Comparison of ENCODE assay signal across 10 cellular contexts in the genomic region with DNA sequence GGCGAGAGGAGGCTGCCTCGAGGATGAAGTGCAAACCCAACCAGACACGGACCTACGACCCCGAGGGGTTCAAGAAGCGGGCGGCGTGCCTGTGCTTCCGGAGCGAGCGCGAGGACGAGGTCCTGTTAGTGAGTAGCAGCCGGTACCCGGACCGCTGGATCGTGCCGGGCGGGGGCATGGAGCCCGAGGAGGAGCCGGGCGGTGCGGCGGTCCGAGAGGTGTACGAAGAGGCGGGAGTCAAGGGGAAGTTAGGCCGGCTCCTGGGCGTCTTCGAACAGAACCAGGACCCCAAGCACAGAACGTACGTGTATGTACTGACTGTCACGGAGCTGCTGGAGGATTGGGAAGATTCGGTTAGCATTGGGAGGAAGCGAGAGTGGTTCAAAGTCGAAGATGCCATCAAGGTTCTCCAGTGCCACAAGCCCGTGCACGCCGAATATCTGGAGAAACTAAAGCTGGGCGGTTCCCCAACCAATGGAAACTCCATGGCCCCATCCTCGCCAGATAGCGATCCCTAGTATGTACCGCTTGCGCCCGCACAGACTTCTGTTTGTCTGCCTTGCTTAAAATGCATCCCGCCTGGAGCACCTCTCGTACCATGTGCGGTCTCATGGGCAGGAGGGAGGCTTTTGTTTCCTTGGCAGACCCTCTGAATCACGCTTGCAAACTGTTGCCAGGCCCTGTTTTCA. TPM values are rescaled to one million over a fixed set of nuclear protein-coding genes. Genes with fewer than 3 reads are reported as not detected.
DNase-seq lines count a peak whose midpoint lies in the region; ATAC-seq and TF ChIP-seq lines count a peak whose summit lies in the region.
"Not testable (repeated sequence)": the region's sequence is repeated elsewhere in the genome, so short reads cannot be mapped to it uniquely, and the experiment has no call there.
"Had no signal": no experiment of that assay in that cellular context is flagged by ENCODE, and none has a peak within 500 bp of the region (broad histone marks: within the 10 kb centered on the region; RNA-seq: fewer than 3 reads in every experiment).

No MANE protein-coding gene starts in this region.

- peak; percentile 3 for DNase-seq in D341Med (ENCODE audit: low spot score)
- DNase-seq in activated CD8-positive, alpha-beta T cell treated with anti-CD3 and anti-CD28 coated beads for 36 hours = peak; percentile 15
- DNase-seq in mammary epithelial cell; lung (ENCODE audit: low spot score); transverse colon: not testable (repeated sequence)
- peak in 1 of 2 donors; percentile 4 for DNase-seq in foreskin fibroblast
- peak; percentile 43 for DNase-seq in retina

- CTCF ChIA-PET in activated CD8-positive, alpha-beta T cell treated with anti-CD3 and anti-CD28 coated beads for 36 hours (lab: Charles Lee) = interaction anchor here (0.6 kb wide), 1 partner anchor 694 kb away, joined by 3 read pairs; no protein-coding TSS in a partner anchor
- CTCF ChIA-PET in mammary epithelial cell (lab: Charles Lee; ENCODE audit: low non-redundant PET) = not testable (repeated sequence)

- not testable (repeated sequence) for BruUV-seq in mammary epithelial cell (replicated peaks; lab: Mats Ljungman, UMichigan)

- in situ Hi-C loops in mammary epithelial cell (cut with MboI; ENCODE audit: low sequenced_read_pairs in 2 of 2); transverse colon (cut with MboI; ENCODE audit: low pct_ligation_motif_present in 1 of 4, low pct_unique_long_range_greater_than_20kb in 1 of 4, low sequenced_read_pairs in 3 of 4): not testable (repeated sequence)

- not testable (repeated sequence) for H3K4me1 ChIP-seq in KMS-11 (ENCODE audit: low read depth, poor library complexity, severe bottlenecking); mammary epithelial cell (ENCODE audit: insufficient read depth, low read length); lung (ENCODE audit: control insufficient read depth in 2 of 2, insufficient read depth in 2 of 2, low read length in 2 of 2); transverse colon

- not testable (repeated sequence) for H3K4me1 Mint-ChIP-seq in activated CD8-positive, alpha-beta T cell treated with anti-CD3 and anti-CD28 coated beads for 36 hours (ENCODE audit: low read depth)

- not testable (repeated sequence) for H3K79me2 ChIP-seq in KMS-11 (ENCODE audit: insufficient read depth, low read depth); mammary epithelial cell (ENCODE audit: insufficient read depth, low read length)

- not testable (repeated sequence) for TF ChIP-seq POLR2A in transverse colon (IDR thresholded peaks at IDR 0.05)

- H3K36me3 ChIP-seq in KMS-11 (ENCODE audit: insufficient read depth); mammary epithelial cell (ENCODE audit: insufficient read depth, low read length); lung (ENCODE audit: control insufficient read depth in 2 of 2, insufficient read depth in 2 of 2, low read length in 2 of 2); transverse colon: not testable (repeated sequence)

- not testable (repeated sequence) for H3K27me3 ChIP-seq in KMS-11 (ENCODE audit: insufficient read depth, low read depth); mammary epithelial cell (ENCODE audit: insufficient read depth, low read length); lung (ENCODE audit: control insufficient read depth, insufficient read depth); transverse colon

- not testable (repeated sequence) for TF ChIP-seq EP300 in transverse colon (IDR thresholded peaks at IDR 0.05; ENCODE audit: low read depth)

- not testable (repeated sequence) for H3K27ac ChIP-seq in KMS-11; mammary epithelial cell (ENCODE audit: insufficient read depth, low read depth, low read length); lung (ENCODE audit: low read depth in 1 of 2, low read length in 1 of 2)
- peak overlapping the region in 2 of 4 donors; percentile 34 to 37 for H3K27ac ChIP-seq in transverse colon

- H2AFZ ChIP-seq in KMS-11 (ENCODE audit: low read depth) (peak overlapping the region; percentile 59), mammary epithelial cell (ENCODE audit: low read depth, low read length) (peak overlapping the region; percentile 59)

- H3K9ac ChIP-seq in KMS-11 = peak overlapping the region; percentile 7; the same call in 1 of the 2 replicates
- H3K9ac ChIP-seq in mammary epithelial cell (ENCODE audit: insufficient read depth, low read length) = not testable (repeated sequence)

- not testable (repeated sequence) for H3K4me3 ChIP-seq in KMS-11 (IDR thresholded peaks at IDR 0.05; ENCODE audit: insufficient read depth, low read depth, low read length)
- peak overlapping the region; percentile 27 to 50 (median 49) for H3K4me3 ChIP-seq in mammary epithelial cell (replicated peaks in 1 of 3; ENCODE audit: insufficient read depth in 1 of 3, low read depth in 2 of 3, low read length in 3 of 3)
- peak overlapping the region; percentile 41 to 49 for H3K4me3 ChIP-seq in foreskin fibroblast (ENCODE audit: low read depth in 1 of 2, low read length in 2 of 2)
- H3K4me3 ChIP-seq in lung = peak overlapping the region; percentile 24
- peak overlapping the region in 3 of 4 donors; percentile 23 to 48 (median 28) for H3K4me3 ChIP-seq in transverse colon

- H3K4me3 Mint-ChIP-seq in activated CD8-positive, alpha-beta T cell treated with anti-CD3 and anti-CD28 coated beads for 36 hours = peak overlapping the region; percentile 82

- peak; percentile 29 for ATAC-seq in activated CD8-positive, alpha-beta T cell treated with anti-CD3 and anti-CD28 coated beads for 36 hours
- ATAC-seq in lung (ENCODE audit: insufficient read depth, low FRiP score) = not testable (repeated sequence)

- WGBS in mammary epithelial cell (ENCODE audit: low coverage, missing lambda C conversion rate) = 53% methylated on average over 24 of the region's 49 CpGs
- 5 to 36% methylated on average over 22 to 45 of the region's 49 CpGs for WGBS in lung, 2 donors
- 59% methylated on average over 47 of the region's 49 CpGs; no CpG with 5 or more reads in 1 of the 2 donors for WGBS in transverse colon (ENCODE audit: low coverage in 1 of 2), 2 donors

- not testable (repeated sequence) for H4K20me1 ChIP-seq in KMS-11 (ENCODE audit: insufficient read depth); mammary epithelial cell (ENCODE audit: insufficient read depth, low read length)

- not testable (repeated sequence) for H3K36me3 Mint-ChIP-seq in activated CD8-positive, alpha-beta T cell treated with anti-CD3 and anti-CD28 coated beads for 36 hours (ENCODE audit: low read depth)

- peak overlapping the region; percentile 71 for H3K27ac Mint-ChIP-seq in activated CD8-positive, alpha-beta T cell treated with anti-CD3 and anti-CD28 coated beads for 36 hours

- H3K4me2 ChIP-seq in KMS-11 (peak overlapping the region; percentile 39; the same call in 1 of the 2 replicates), mammary epithelial cell (ENCODE audit: insufficient read depth, low read depth, low read length) (peak overlapping the region; percentile 75)

- H3K9me3 Mint-ChIP-seq in activated CD8-positive, alpha-beta T cell treated with anti-CD3 and anti-CD28 coated beads for 36 hours = not testable (repeated sequence)

- H3K9me3 ChIP-seq in mammary epithelial cell (replicated peaks; ENCODE audit: insufficient read depth, low read length); lung (ENCODE audit: control insufficient read depth in 2 of 2, insufficient read depth in 1 of 2, low read length in 1 of 2); transverse colon: not testable (repeated sequence)

- POLR2A ChIA-PET in activated CD8-positive, alpha-beta T cell treated with anti-CD3 and anti-CD28 coated beads for 36 hours (lab: Charles Lee) = not testable (repeated sequence)

- not testable (repeated sequence) for H3K27me3 Mint-ChIP-seq in activated CD8-positive, alpha-beta T cell treated with anti-CD3 and anti-CD28 coated beads for 36 hours

- not testable (repeated sequence) for TF ChIP-seq CTCF in KMS-11 (conservative IDR thresholded peaks at IDR 0.05; ENCODE audit: low read depth, low read length); activated CD8-positive, alpha-beta T cell treated with anti-CD3 and anti-CD28 coated beads for 36 hours (IDR thresholded peaks at IDR 0.05); mammary epithelial cell (conservative IDR thresholded peaks at IDR 0.05 in 1 of 2, IDR thresholded peaks at IDR 0.05 in 1 of 2; ENCODE audit: extremely low read depth in 1 of 2, insufficient read depth in 1 of 2, low read depth in 1 of 2, low read length in 2 of 2); foreskin fibroblast (IDR thresholded peaks at IDR 0.05; ENCODE audit: low read depth, low read length); lung (IDR thresholded peaks at IDR 0.05; ENCODE audit: control extremely low read depth, extremely low read depth); transverse colon (IDR thresholded peaks at IDR 0.05)

- intact Hi-C loops in activated CD8-positive, alpha-beta T cell treated with anti-CD3 and anti-CD28 coated beads for 36 hours (cut with micrococcal nuclease); mammary epithelial cell (cut with micrococcal nuclease); transverse colon (cut with DNase I; ENCODE audit: low total_unique reads): not testable (repeated sequence)

- dilution Hi-C loops in mammary epithelial cell (cut with HindIII; ENCODE audit: low sequenced_read_pairs) = not testable (repeated sequence)

RNA-seq across cellular contexts. Expression of a gene that starts 0.5 kb away (rescaled TPM):
- total RNA-seq in activated CD8-positive, alpha-beta T cell treated with anti-CD3 and anti-CD28 coated beads for 36 hours = 1 to 10 TPM; 3.5 to 4.9 TPM
- total RNA-seq in mammary epithelial cell = 1 to 10 TPM; 5.3 to 5.8 TPM
- 3.1 TPM for polyA plus RNA-seq in mammary epithelial cell
- not detected for polyA minus RNA-seq in mammary epithelial cell
- 1 to 10 TPM in 1 of 2 donors, not detected in 1; 5.9 TPM for total RNA-seq in lung
- polyA plus RNA-seq in lung = under 1 TPM; 0.30 to 0.32 TPM
- total RNA-seq in transverse colon = 1 to 10 TPM in 2 of 4 donors, not detected in 2; 1.3 to 1.5 TPM
- total RNA-seq: Calu3, GM12878 had no signal
